Comparison of ENCODE assay signal across 20 cellular contexts in the genomic region with DNA sequence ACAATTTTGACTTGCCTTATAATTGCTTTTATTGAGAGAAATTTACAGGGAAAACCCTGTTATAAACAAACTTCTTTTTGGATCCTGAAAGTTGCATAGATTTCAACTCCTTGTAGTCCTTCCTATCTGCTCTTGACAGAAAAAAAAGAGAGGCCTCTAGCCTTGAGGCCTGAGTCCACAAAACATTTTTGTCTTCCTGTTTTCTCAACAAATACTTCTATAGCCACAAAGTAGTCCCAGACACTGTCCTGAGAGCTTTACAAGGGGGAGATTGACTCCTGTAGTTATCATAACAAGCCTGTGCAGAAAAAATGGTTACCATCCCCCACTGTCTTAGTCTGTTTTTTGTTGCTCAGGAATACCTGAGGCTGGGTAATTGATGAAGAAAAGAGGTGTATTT. TPM values are rescaled to one million over a fixed set of nuclear protein-coding genes. Genes with fewer than 3 reads are reported as not detected.
DNase-seq lines count a peak whose midpoint lies in the region; ATAC-seq and TF ChIP-seq lines count a peak whose summit lies in the region.
"Had no signal": no experiment of that assay in that cellular context is flagged by ENCODE, and none has a peak within 500 bp of the region (broad histone marks: within the 10 kb centered on the region; RNA-seq: fewer than 3 reads in every experiment).

No MANE protein-coding gene starts in this region.

- DNase-seq in IMR-90 (no peak), astrocyte of the hippocampus (ENCODE audit: low read depth, low spot score) (peak; percentile 23), iris pigment epithelial cell (ENCODE audit: low read depth) (peak; percentile 38), smooth muscle cell (lab: John Stamatoyannopoulos, UW; ENCODE audit: unreplicated experiment) (no peak), NOMO-1 treated with DMSO at 0.1 percent for 48 hours (lab: John Stamatoyannopoulos, UW; ENCODE audit: unreplicated experiment) (no peak), hypothalamus (lab: John Stamatoyannopoulos, UW) (no peak)
- no peak for DNase-seq in activated T-cell treated with anti-CD3 and anti-CD28 coated beads, Interleukin-2, amount 50 U/mL, for 48 hours
- no peak for DNase-seq in CD8-positive, alpha-beta T cell
- DNase-seq: ACHN; AML-193; COR-L47; DMS153; H9; NCI-H1417; NCI-H187 treated with DMSO at 0.1 percent for 48 hours; NK-92 treated with Interleukin-12 subunit alpha and Interleukin-12 subunit beta, amount 100 ng/mL, for 24 hours; RPMI8226 had no signal

- H4K20me1 ChIP-seq in IMR-90 (ENCODE audit: insufficient read depth, low read length) (no peaks in the 10 kb centered on the region), smooth muscle cell (ENCODE audit: low read depth) (no peaks in the 10 kb centered on the region)

- dilution Hi-C loops in IMR-90 (cut with HindIII; ENCODE audit: low sequenced_read_pairs, unreplicated experiment): no loop called here

- H3K36me3 ChIP-seq in IMR-90 (ENCODE audit: control insufficient read depth, insufficient read depth, low read length) (no peaks in the 10 kb centered on the region), smooth muscle cell (ENCODE audit: low read depth) (no peaks in the 10 kb centered on the region)
- no peaks in the 10 kb centered on the region for H3K36me3 ChIP-seq in CD8-positive, alpha-beta T cell (ENCODE audit: insufficient read depth, low read length)
- H3K36me3 ChIP-seq: SJSA1 had no signal

- intact Hi-C loops in IMR-90 (cut with micrococcal nuclease): loop anchor here (5.0 kb wide), 1 partner anchor 33 kb away; a partner anchor contains a TSS
- intact Hi-C loops in CD8-positive, alpha-beta T cell (cut with DNase I, micrococcal nuclease): no loop called here

- no peak overlapping the region for H3K4me3 ChIP-seq in IMR-90 (ENCODE audit: insufficient read depth, low read depth, low read length)
- H3K4me3 ChIP-seq in smooth muscle cell: no peak overlapping the region
- H3K4me3 ChIP-seq in CD8-positive, alpha-beta T cell (ENCODE audit: low read depth, low read length): no peak overlapping the region
- H3K4me3 ChIP-seq: SJSA1 had no signal

- no peaks in the 10 kb centered on the region for H3K27me3 ChIP-seq in IMR-90 (ENCODE audit: control insufficient read depth, insufficient read depth, low read length)
- no peaks in the 10 kb centered on the region for H3K27me3 ChIP-seq in smooth muscle cell (ENCODE audit: low read depth)
- no peaks in the 10 kb centered on the region for H3K27me3 ChIP-seq in CD8-positive, alpha-beta T cell (ENCODE audit: insufficient read depth, low read length)
- H3K27me3 ChIP-seq: SJSA1 had no signal

- TF ChIP-seq RAD21 in IMR-90 (IDR thresholded peaks at IDR 0.05; ENCODE audit: low read length): no peak

- H3F3A ChIP-seq in smooth muscle cell (ENCODE audit: low read depth): peaks cover 11% of the 10 kb centered on the region

- peak overlapping the region; percentile 35; the same call in 1 of the 2 replicates for H4K5ac ChIP-seq in IMR-90 (ENCODE audit: low read depth, low read length)

- peak overlapping the region; percentile 74; the same call in 1 of the 2 replicates for H2AK5ac ChIP-seq in IMR-90 (ENCODE audit: low read depth, low read length)

- TF ChIP-seq POLR2A in IMR-90 (IDR thresholded peaks at IDR 0.05; ENCODE audit: low read depth, low read length): no peak

- no peak overlapping the region for H3K27ac ChIP-seq in IMR-90 (ENCODE audit: insufficient read depth, low read length)
- H3K27ac ChIP-seq in smooth muscle cell (ENCODE audit: low read depth): peak overlapping the region; percentile 83
- no peak overlapping the region for H3K27ac ChIP-seq in CD8-positive, alpha-beta T cell (ENCODE audit: low read depth, low read length)
- H3K27ac ChIP-seq: SJSA1 had no signal

- H3K4me1 Mint-ChIP-seq in CD8-positive, alpha-beta T cell (ENCODE audit: low read depth): no peaks in the 10 kb centered on the region
- H3K4me1 Mint-ChIP-seq: CD14-positive monocyte, IgD-negative memory B cell had no signal

- peak overlapping the region; percentile 83 for H2BK5ac ChIP-seq in IMR-90 (ENCODE audit: low read depth, low read length, poor library complexity, severe bottlenecking)

- peak overlapping the region; percentile 38 for H3K4ac ChIP-seq in IMR-90 (ENCODE audit: low read depth, low read length)

- peaks cover 6% of the 10 kb centered on the region for H3K79me2 ChIP-seq in smooth muscle cell (ENCODE audit: low read depth)

- H3K9me3 Mint-ChIP-seq in CD8-positive, alpha-beta T cell: peaks cover 3% of the 10 kb centered on the region
- H3K9me3 Mint-ChIP-seq: H9 had no signal

- peak overlapping the region; percentile 20; the same call in 1 of the 2 replicates for H4K91ac ChIP-seq in IMR-90 (ENCODE audit: insufficient read depth, low read depth, low read length)

- TF ChIP-seq CTCF in IMR-90 (conservative IDR thresholded peaks at IDR 0.05; ENCODE audit: low read depth, low read length): no peak
- TF ChIP-seq CTCF in smooth muscle cell (IDR thresholded peaks at IDR 0.05; ENCODE audit: borderline replicate concordance, insufficient read depth, poor library complexity, severe bottlenecking): no peak
- no peak for TF ChIP-seq CTCF in CD8-positive, alpha-beta T cell (IDR thresholded peaks at IDR 0.05)

- CTCF ChIA-PET in IMR-90 (lab: Yijun Ruan, JAX): no interaction called here
- CTCF ChIA-PET in CD8-positive, alpha-beta T cell (lab: Charles Lee): no interaction called here

- BruUV-seq in IMR-90 (replicated peaks; lab: Mats Ljungman, UMichigan): no TSS peak

- in situ Hi-C loops in IMR-90 (cut with MboI; ENCODE audit: low sequenced_read_pairs): no loop called here

- H2AK9ac ChIP-seq in IMR-90 (replicated peaks; ENCODE audit: low read depth, low read length, poor library complexity): no peak overlapping the region

- ATAC-seq in IMR-90 (ENCODE audit: low read depth): no peak
- no peak for ATAC-seq in CD8-positive, alpha-beta T cell

- H3K56ac ChIP-seq in IMR-90 (ENCODE audit: extremely low read depth, insufficient read depth, low read length): no peak overlapping the region

- H2AFZ ChIP-seq in IMR-90 (replicated peaks; ENCODE audit: low read length, poor library complexity) (no peak overlapping the region), smooth muscle cell (ENCODE audit: low read depth) (peak overlapping the region; percentile 46)

- H3K36me3 Mint-ChIP-seq in CD8-positive, alpha-beta T cell: no peaks in the 10 kb centered on the region
- H3K36me3 Mint-ChIP-seq: CD14-positive monocyte, IgD-negative memory B cell had no signal

- H3K18ac ChIP-seq in IMR-90 (ENCODE audit: low read depth, low read length): peak overlapping the region; percentile 72; the same call in 1 of the 2 replicates

- no peaks in the 10 kb centered on the region for H3K27me3 Mint-ChIP-seq in CD8-positive, alpha-beta T cell (ENCODE audit: low read depth)
- H3K27me3 Mint-ChIP-seq: IgD-negative memory B cell had no signal

- no peaks in the 10 kb centered on the region; the same call in none of the 2 replicates for H3K9me1 ChIP-seq in IMR-90 (ENCODE audit: insufficient read depth, low read length)

- peaks cover 21% of the 10 kb centered on the region for H3K4me1 ChIP-seq in IMR-90 (ENCODE audit: control insufficient read depth, insufficient read depth, low read length)
- H3K4me1 ChIP-seq in smooth muscle cell (ENCODE audit: low read depth): peaks cover 7% of the 10 kb centered on the region
- no peaks in the 10 kb centered on the region for H3K4me1 ChIP-seq in CD8-positive, alpha-beta T cell (ENCODE audit: insufficient read depth, low read length)
- H3K4me1 ChIP-seq: SJSA1 had no signal

- peak overlapping the region; percentile 12; the same call in 1 of the 2 replicates for H2BK120ac ChIP-seq in IMR-90 (ENCODE audit: low read depth, low read length)

- no peak overlapping the region for H3K23ac ChIP-seq in IMR-90 (ENCODE audit: low read depth, low read length)

- H2BK20ac ChIP-seq in IMR-90 (ENCODE audit: low read depth, low read length): peak overlapping the region; percentile 77

- H3K9me3 ChIP-seq in IMR-90 (ENCODE audit: control insufficient read depth, insufficient read depth, low read length) (no peaks in the 10 kb centered on the region), smooth muscle cell (replicated peaks; ENCODE audit: low read depth) (no peaks in the 10 kb centered on the region)
- no peaks in the 10 kb centered on the region for H3K9me3 ChIP-seq in CD8-positive, alpha-beta T cell (ENCODE audit: low read length)
- H3K9me3 ChIP-seq: SJSA1 had no signal

- H3K4me2 ChIP-seq in IMR-90 (ENCODE audit: low read depth, low read length) (no peak overlapping the region), smooth muscle cell (no peak overlapping the region)

- H4K8ac ChIP-seq in IMR-90 (ENCODE audit: low read depth in 2 of 2, low read length in 2 of 2): peak overlapping the region in 1 of 2 experiments; percentile 35; a peak in 3 of 4 replicates

- no peak overlapping the region for H3K9ac ChIP-seq in IMR-90 (ENCODE audit: low read depth, low read length)
- H3K9ac ChIP-seq in smooth muscle cell (ENCODE audit: low read depth): peak overlapping the region; percentile 24

- no peak overlapping the region for H3K4me3 Mint-ChIP-seq in CD8-positive, alpha-beta T cell
- H3K4me3 Mint-ChIP-seq: CD14-positive monocyte, H9, IgD-negative memory B cell had no signal

- peak overlapping the region; percentile 68; the same call in 2 of the 3 replicates for H2BK15ac ChIP-seq in IMR-90 (ENCODE audit: low read depth, low read length)

- H3K27ac Mint-ChIP-seq in CD8-positive, alpha-beta T cell: no peak overlapping the region
- H3K27ac Mint-ChIP-seq: CD14-positive monocyte, H9, IgD-negative memory B cell had no signal

- peak overlapping the region; percentile 80 for H3K14ac ChIP-seq in IMR-90 (replicated peaks; ENCODE audit: low read depth, low read length)

- peaks cover 8 to 13% of the 10 kb centered on the region in 2 experiments; a peak in 2 of 4 replicates for H3K79me1 ChIP-seq in IMR-90 (ENCODE audit: low read depth in 1 of 2, low read length in 2 of 2)

- POLR2A ChIA-PET in IMR-90 (lab: Charles Lee; ENCODE audit: unreplicated experiment): no interaction called here
- POLR2A ChIA-PET in CD8-positive, alpha-beta T cell (lab: Charles Lee): no interaction called here

TF ChIP-seq in IMR-90, 13 proteins besides CTCF, POLR2A, EP300 and RAD21 (continues in another document):
- TF ChIP-seq, protein P1, sequence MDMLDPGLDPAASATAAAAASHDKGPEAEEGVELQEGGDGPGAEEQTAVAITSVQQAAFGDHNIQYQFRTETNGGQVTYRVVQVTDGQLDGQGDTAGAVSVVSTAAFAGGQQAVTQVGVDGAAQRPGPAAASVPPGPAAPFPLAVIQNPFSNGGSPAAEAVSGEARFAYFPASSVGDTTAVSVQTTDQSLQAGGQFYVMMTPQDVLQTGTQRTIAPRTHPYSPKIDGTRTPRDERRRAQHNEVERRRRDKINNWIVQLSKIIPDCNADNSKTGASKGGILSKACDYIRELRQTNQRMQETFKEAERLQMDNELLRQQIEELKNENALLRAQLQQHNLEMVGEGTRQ (IDR thresholded peaks at IDR 0.05; ENCODE audit: low read depth, low read length): no peak
- TF ChIP-seq RFX5 (IDR thresholded peaks at IDR 0.05; ENCODE audit: low read depth, low read length): no peak

RNA-seq across cellular contexts. Expression of a gene that starts 35.1 kb away (rescaled TPM):
- total RNA-seq in IMR-90 (2012; rRNA removed): 42.8 and 44.1 TPM in 2 replicates
- polyA plus RNA-seq in IMR-90 (2012; rRNA removed): 26.5 and 27.8 TPM in 2 replicates
- 11.3 and 18.3 TPM in 2 replicates for polyA plus RNA-seq in IMR-90 (2012; cell fraction: cytosol; rRNA removed)
- polyA plus RNA-seq in IMR-90 (2012; cell fraction: nucleus; rRNA removed; ENCODE audit: low replicate concordance): 12.4 and 13.8 TPM in 2 replicates
- 35.5 and 35.7 TPM in 2 replicates for total RNA-seq in smooth muscle cell
- polyA plus RNA-seq in smooth muscle cell: 12.3 and 25.5 TPM in 2 replicates
- not detected for total RNA-seq in CD8-positive, alpha-beta T cell
- polyA plus RNA-seq: CD14-positive monocyte, IgD-negative memory B cell had no signal

Comparison
In these comparisons a context has a peak if more than half of its experiments do, and no peak if none do; other contexts are left out.
1. DNase-seq: peak in astrocyte of the hippocampus (single experiment) and iris pigment epithelial cell (single experiment); none in IMR-90 (single experiment), smooth muscle cell (single experiment), activated T-cell treated with anti-CD3 and anti-CD28 coated beads, Interleukin-2, amount 50 U/mL, for 48 hours (0 of 2), NOMO-1 treated with DMSO at 0.1 percent for 48 hours (single experiment), hypothalamus (0 of 51) and CD8-positive, alpha-beta T cell (0 of 7).
2. RNA of a gene that starts 35.1 kb away (total RNA-seq): 42.8 to 44.1 TPM in IMR-90 and 35.5 to 35.7 TPM in smooth muscle cell; not detected in CD8-positive, alpha-beta T cell; every median in the first group is over 10 times any median in the second.